8 cellular contexts compared by ENCODE assay signal in genomic region chr9:119289740-119290139, GRCh38.
A peak's percentile ranks its signal among the peaks of the same experiment; 100 is the strongest.
DNase-seq lines count a peak whose midpoint lies in the region; ATAC-seq and TF ChIP-seq lines count a peak whose summit lies in the region.

No MANE protein-coding gene starts in this region.

- no peak overlapping the region for H3K27ac Mint-ChIP-seq in activated naive CD8-positive, alpha-beta T cell treated with anti-CD3 and anti-CD28 coated beads for 36 hours

- DNase-seq in AG08395 (ENCODE audit: low spot score) = peak; percentile 68
- peak; percentile 73 for DNase-seq in GM12865 (ENCODE audit: low read depth)
- DNase-seq in NCI-H146 (lab: John Stamatoyannopoulos, UW) = peak; percentile 17
- peak; percentile 0 for DNase-seq in activated naive CD8-positive, alpha-beta T cell treated with anti-CD3 and anti-CD28 coated beads for 36 hours
- peak; percentile 35 for DNase-seq in hepatic stellate cell (ENCODE audit: low spot score)
- DNase-seq in suprapubic skin (ENCODE audit: low spot score in 2 of 2) = no peak
- no peak for DNase-seq in cerebellum (ENCODE audit: low spot score)

- no peaks in the 10 kb centered on the region for H3K9me3 ChIP-seq in suprapubic skin

- TF ChIP-seq POLR2A in suprapubic skin (IDR thresholded peaks at IDR 0.05) = no peak

- H3K36me3 Mint-ChIP-seq in activated naive CD8-positive, alpha-beta T cell treated with anti-CD3 and anti-CD28 coated beads for 36 hours = no peaks in the 10 kb centered on the region

- H3K27me3 Mint-ChIP-seq in activated naive CD8-positive, alpha-beta T cell treated with anti-CD3 and anti-CD28 coated beads for 36 hours = peaks cover 9% of the 10 kb centered on the region

- no peaks in the 10 kb centered on the region for H3K27me3 ChIP-seq in suprapubic skin

- H3K4me3 ChIP-seq in GM12865 (ENCODE audit: low read depth, low read length) = no peak overlapping the region
- no peak overlapping the region for H3K4me3 ChIP-seq in suprapubic skin

- H3K27ac ChIP-seq in suprapubic skin = no peak overlapping the region

- ATAC-seq in HG02610 (IDR thresholded peaks at IDR 0.05; ENCODE audit: unreplicated experiment) = peak; percentile 65

- WGBS in suprapubic skin = 42% methylated on average over 3 of the region's 3 CpGs

- TF ChIP-seq CTCF in GM12865 (IDR thresholded peaks at IDR 0.05; ENCODE audit: insufficient read depth, low read depth, low read length, missing control alignments) (peak; percentile 76), suprapubic skin (IDR thresholded peaks at IDR 0.05) (peak; percentile 45 to 76)

- H3K4me1 Mint-ChIP-seq in activated naive CD8-positive, alpha-beta T cell treated with anti-CD3 and anti-CD28 coated beads for 36 hours = no peaks in the 10 kb centered on the region

- H3K9me3 Mint-ChIP-seq in activated naive CD8-positive, alpha-beta T cell treated with anti-CD3 and anti-CD28 coated beads for 36 hours = peaks cover 3% of the 10 kb centered on the region

- no peak for TF ChIP-seq EP300 in suprapubic skin (IDR thresholded peaks at IDR 0.05)

- no peaks in the 10 kb centered on the region for H3K4me1 ChIP-seq in suprapubic skin

- H3K36me3 ChIP-seq in suprapubic skin = no peaks in the 10 kb centered on the region

- H3K4me3 Mint-ChIP-seq in activated naive CD8-positive, alpha-beta T cell treated with anti-CD3 and anti-CD28 coated beads for 36 hours = no peak overlapping the region

Comparison
In these comparisons a context has a peak if more than half of its experiments do, and no peak if none do; other contexts are left out.
1. DNase-seq: peak in AG08395 (single experiment), GM12865 (single experiment), NCI-H146 (single experiment), activated naive CD8-positive, alpha-beta T cell treated with anti-CD3 and anti-CD28 coated beads for 36 hours (single experiment) and hepatic stellate cell (single experiment); none in suprapubic skin (0 of 2) and cerebellum (single experiment).